Comparison of ENCODE assay signal across 13 cellular contexts in genomic region chr5:140570058-140570457, GRCh38. TPM values are rescaled to one million over a fixed set of nuclear protein-coding genes. Genes with fewer than 3 reads are reported as not detected.
DNase-seq lines count a peak whose midpoint lies in the region.
"Had no signal": no experiment of that assay in that cellular context is flagged by ENCODE, and none has a peak within 500 bp of the region (broad histone marks: within the 10 kb centered on the region; RNA-seq: fewer than 3 reads in every experiment).

No MANE protein-coding gene starts in this region.

- H3K27ac Mint-ChIP-seq in activated CD4-positive, alpha-beta T cell treated with anti-CD3 and anti-CD28 coated beads, Interleukin-2, amount 10 ng/mL, durations not matched to agents 7 days and 5 days = peak overlapping the region; percentile 97

- H3K36me3 ChIP-seq in subcutaneous abdominal adipose tissue (ENCODE audit: control insufficient read depth in 5 of 5, insufficient read depth in 5 of 5, low read length in 5 of 5) = peaks cover 0 to 31% (median 23%) of the 10 kb centered on the region in 5 donors

- peak overlapping the region in 2 of 5 donors; percentile 56 to 64 for H3K9ac ChIP-seq in subcutaneous abdominal adipose tissue (ENCODE audit: low read length in 5 of 5)

- H3K9me3 Mint-ChIP-seq in activated CD4-positive, alpha-beta T cell treated with anti-CD3 and anti-CD28 coated beads, Interleukin-2, amount 10 ng/mL, durations not matched to agents 7 days and 5 days = no peaks in the 10 kb centered on the region

- peaks cover 0 to 64% (median 43%) of the 10 kb centered on the region in 5 donors for H3K4me1 ChIP-seq in subcutaneous abdominal adipose tissue (ENCODE audit: control insufficient read depth in 5 of 5, insufficient read depth in 5 of 5, low read length in 5 of 5)

- peaks cover 42% of the 10 kb centered on the region for H3K36me3 Mint-ChIP-seq in activated CD4-positive, alpha-beta T cell treated with anti-CD3 and anti-CD28 coated beads, Interleukin-2, amount 10 ng/mL, durations not matched to agents 7 days and 5 days (ENCODE audit: low read depth)

- H3K4me3 Mint-ChIP-seq in activated CD4-positive, alpha-beta T cell treated with anti-CD3 and anti-CD28 coated beads, Interleukin-2, amount 10 ng/mL, durations not matched to agents 7 days and 5 days = no peak overlapping the region

- POLR2A ChIA-PET in activated CD4-positive, alpha-beta T cell treated with anti-CD3 and anti-CD28 coated beads, Interleukin-2, amount 10 ng/mL, durations not matched to agents 7 days and 5 days (lab: Charles Lee) = interaction anchor here (1.6 kb wide), 1 partner anchor 77 kb away, joined by 3 read pairs; the partner anchor contains the start of genes IK and NDUFA2

- H3K4me1 Mint-ChIP-seq in activated CD4-positive, alpha-beta T cell treated with anti-CD3 and anti-CD28 coated beads, Interleukin-2, amount 10 ng/mL, durations not matched to agents 7 days and 5 days = peaks cover 52% of the 10 kb centered on the region

- H3K27me3 Mint-ChIP-seq in activated CD4-positive, alpha-beta T cell treated with anti-CD3 and anti-CD28 coated beads, Interleukin-2, amount 10 ng/mL, durations not matched to agents 7 days and 5 days = no peaks in the 10 kb centered on the region

- no peaks in the 10 kb centered on the region for H3K9me3 ChIP-seq in subcutaneous abdominal adipose tissue (ENCODE audit: control insufficient read depth in 5 of 5, low read length in 5 of 5)
- H3K9me3 ChIP-seq: body of pancreas had no signal

- no peak for DNase-seq in activated CD4-positive, alpha-beta T cell treated with anti-CD3 and anti-CD28 coated beads, Interleukin-2, amount 10 ng/mL, durations not matched to agents 7 days and 5 days
- no peak for DNase-seq in activated CD4-positive, alpha-beta T cell treated with anti-CD3 and anti-CD28 coated beads for 1 hour
- peak; percentile 48 for DNase-seq in activated CD8-positive, alpha-beta memory T cell treated with anti-CD3 and anti-CD28 coated beads, Interleukin-2, amount 50 U/mL, for 48 hours
- DNase-seq in NCI-H2081 treated with DMSO at 0.1 percent for 48 hours (lab: John Stamatoyannopoulos, UW) (no peak), SHP77 (lab: John Stamatoyannopoulos, UW) (no peak), amniotic stem cell (lab: John Stamatoyannopoulos, UW) (no peak)
- DNase-seq: body of pancreas, NCI-H1436, NCI-H82 had no signal

- H3K27me3 ChIP-seq in layer of hippocampus (ENCODE audit: control insufficient read depth, insufficient read depth, low read length) (no peaks in the 10 kb centered on the region), subcutaneous abdominal adipose tissue (ENCODE audit: control insufficient read depth in 5 of 5, insufficient read depth in 4 of 5, low read length in 5 of 5) (no peaks in the 10 kb centered on the region)
- H3K27me3 ChIP-seq: body of pancreas had no signal

- H3K4me3 ChIP-seq in subcutaneous abdominal adipose tissue (ENCODE audit: low read depth in 1 of 5, low read length in 5 of 5) = no peak overlapping the region
- H3K4me3 ChIP-seq: body of pancreas, SK-N-MC, skin epidermis had no signal

- peak overlapping the region; percentile 36 for H3K27ac ChIP-seq in layer of hippocampus (ENCODE audit: low read depth, low read length)
- peak overlapping the region; percentile 59 for H3K27ac ChIP-seq in subcutaneous abdominal adipose tissue (ENCODE audit: low read depth, low read length)
- H3K27ac ChIP-seq: body of pancreas had no signal

- CTCF ChIA-PET in activated CD4-positive, alpha-beta T cell treated with anti-CD3 and anti-CD28 coated beads, Interleukin-2, amount 10 ng/mL, durations not matched to agents 7 days and 5 days (lab: Charles Lee) = interaction anchor here (1.1 to 1.6 kb wide), 4 partner anchors 9 to 34 kb away, joined by 3 to 6 read pairs (median 4); partner anchors contain the start of gene EIF4EBP3

RNA-seq across cellular contexts. Expression of gene SLC35A4, which starts 5.4 kb away (rescaled TPM):
- total RNA-seq in activated CD4-positive, alpha-beta T cell treated with anti-CD3 and anti-CD28 coated beads, Interleukin-2, amount 10 ng/mL, durations not matched to agents 7 days and 5 days = 10 to 100 TPM; 84.0 to 96.6 TPM

RNA-seq across cellular contexts. Expression of gene APBB3, which starts 5.7 kb away (rescaled TPM):
- 10 to 100 TPM; 28.5 to 32.8 TPM for total RNA-seq in activated CD4-positive, alpha-beta T cell treated with anti-CD3 and anti-CD28 coated beads, Interleukin-2, amount 10 ng/mL, durations not matched to agents 7 days and 5 days

RNA-seq across cellular contexts. Expression of gene SRA1, which starts 12.8 kb away (rescaled TPM):
- total RNA-seq in activated CD4-positive, alpha-beta T cell treated with anti-CD3 and anti-CD28 coated beads, Interleukin-2, amount 10 ng/mL, durations not matched to agents 7 days and 5 days = 10 to 100 TPM; 32.4 to 38.0 TPM

RNA-seq across cellular contexts. Expression of gene EIF4EBP3, which starts 22.6 kb away (rescaled TPM):
- 1 to 10 TPM; 9.5 to 9.7 TPM for total RNA-seq in activated CD4-positive, alpha-beta T cell treated with anti-CD3 and anti-CD28 coated beads, Interleukin-2, amount 10 ng/mL, durations not matched to agents 7 days and 5 days
